ENCODE assay signal across 12 cellular contexts in genomic region chr15:67882487-67883227, GRCh38. TPM values are rescaled to one million over a fixed set of nuclear protein-coding genes. Genes with fewer than 3 reads are reported as not detected.
DNase-seq lines count a peak whose midpoint lies in the region; ATAC-seq and TF ChIP-seq lines count a peak whose summit lies in the region.
"Had no signal": no experiment of that assay in that cellular context is flagged by ENCODE, and none has a peak within 500 bp of the region (broad histone marks: within the 10 kb centered on the region; RNA-seq: fewer than 3 reads in every experiment).

No MANE protein-coding gene starts in this region.

- H3K4me1 ChIP-seq in RWPE2 (ENCODE audit: insufficient read depth, poor library complexity, severe bottlenecking) (peaks cover 16% of the 10 kb centered on the region), gastroesophageal sphincter (peaks cover 0 to 44% (median 2%) of the 10 kb centered on the region in 3 donors), endodermal cell (ENCODE audit: control insufficient read depth, insufficient read depth, low read length) (no peaks in the 10 kb centered on the region)

- H3K27ac ChIP-seq in RWPE2 (ENCODE audit: poor library complexity, severe bottlenecking) (peak overlapping the region; percentile 66), gastroesophageal sphincter (peak overlapping the region; percentile 27 to 89 (median 72)), endodermal cell (ENCODE audit: low read depth, low read length) (no peak overlapping the region)
- H3K27ac ChIP-seq: epithelial cell of prostate had no signal

- WGBS in gastroesophageal sphincter (ENCODE audit: low coverage in 1 of 2), 2 donors = 68 to 71% methylated on average over 6 to 8 of the region's 8 CpGs
- WGBS in endodermal cell (ENCODE audit: insufficient coverage in 1 of 2, insufficient read length in 1 of 2), 2 experiments = 91 to 98% methylated on average over 6 to 7 of the region's 8 CpGs

- H3K27me3 Mint-ChIP-seq in activated T-cell treated with anti-CD3 and anti-CD28 coated beads, Interleukin-2, amount 50 U/mL, for 4 hours (ENCODE audit: low read depth) = peaks cover 7% of the 10 kb centered on the region
- no peaks in the 10 kb centered on the region for H3K27me3 Mint-ChIP-seq in type B pancreatic cell
- peaks cover 14% of the 10 kb centered on the region for H3K27me3 Mint-ChIP-seq in endodermal cell (ENCODE audit: insufficient read depth)

- no peak overlapping the region for H3K9ac ChIP-seq in endodermal cell (ENCODE audit: extremely low read depth, low read length, poor library complexity, severe bottlenecking)

- peak overlapping the region; percentile 30 for H3K4me3 Mint-ChIP-seq in activated T-cell treated with anti-CD3 and anti-CD28 coated beads, Interleukin-2, amount 50 U/mL, for 4 hours
- H3K4me3 Mint-ChIP-seq in type B pancreatic cell = peak overlapping the region; percentile 35
- H3K4me3 Mint-ChIP-seq in endodermal cell = no peak overlapping the region
- H3K4me3 Mint-ChIP-seq: activated T-cell treated with anti-CD3 and anti-CD28 coated beads, Interleukin-2, amount 50 U/mL, for 24 hours; memory B cell had no signal

- no peak for DNase-seq in activated T-cell treated with anti-CD3 and anti-CD28 coated beads, Interleukin-2, amount 50 U/mL, for 4 hours
- no peak for DNase-seq in activated T-cell treated with anti-CD3 and anti-CD28 coated beads, Interleukin-2, amount 50 U/mL, for 48 hours
- DNase-seq in RWPE2 (ENCODE audit: low spot score) (no peak), type B pancreatic cell (ENCODE audit: extremely low spot score, unreplicated experiment) (no peak), endodermal cell (no peak), cerebellar cortex (ENCODE audit: low spot score) (no peak)
- DNase-seq: activated T-cell treated with anti-CD3 and anti-CD28 coated beads, Interleukin-2, amount 50 U/mL, for 24 hours; stimulated activated CD4-positive, alpha-beta T cell treated with anti-CD3 and anti-CD28 coated beads, Interleukin-2, amount 100 ng/mL, for 48 hours had no signal

- H3K36me3 Mint-ChIP-seq in activated T-cell treated with anti-CD3 and anti-CD28 coated beads, Interleukin-2, amount 50 U/mL, for 4 hours (ENCODE audit: insufficient read depth) = no peaks in the 10 kb centered on the region
- H3K36me3 Mint-ChIP-seq in type B pancreatic cell (no peaks in the 10 kb centered on the region), endodermal cell (ENCODE audit: low read depth) (no peaks in the 10 kb centered on the region)
- H3K36me3 Mint-ChIP-seq: memory B cell had no signal

- H3K9me3 Mint-ChIP-seq in activated T-cell treated with anti-CD3 and anti-CD28 coated beads, Interleukin-2, amount 50 U/mL, for 4 hours = no peaks in the 10 kb centered on the region
- H3K9me3 Mint-ChIP-seq in type B pancreatic cell = no peaks in the 10 kb centered on the region
- H3K9me3 Mint-ChIP-seq in endodermal cell = no peaks in the 10 kb centered on the region
- H3K9me3 Mint-ChIP-seq: activated T-cell treated with anti-CD3 and anti-CD28 coated beads, Interleukin-2, amount 50 U/mL, for 24 hours; memory B cell had no signal

- H3K27me3 ChIP-seq in RWPE2 (ENCODE audit: insufficient read depth, poor library complexity, severe bottlenecking) = no peaks in the 10 kb centered on the region
- no peaks in the 10 kb centered on the region for H3K27me3 ChIP-seq in gastroesophageal sphincter
- peaks cover 11% of the 10 kb centered on the region for H3K27me3 ChIP-seq in endodermal cell (ENCODE audit: control insufficient read depth, insufficient read depth, low read length, poor library complexity, severe bottlenecking)

- H3K36me3 ChIP-seq in RWPE2 (ENCODE audit: low read depth) = no peaks in the 10 kb centered on the region
- no peaks in the 10 kb centered on the region for H3K36me3 ChIP-seq in gastroesophageal sphincter
- no peaks in the 10 kb centered on the region for H3K36me3 ChIP-seq in endodermal cell (ENCODE audit: control insufficient read depth, insufficient read depth, low read length)

- peaks cover 13% of the 10 kb centered on the region for H3K4me1 Mint-ChIP-seq in activated T-cell treated with anti-CD3 and anti-CD28 coated beads, Interleukin-2, amount 50 U/mL, for 4 hours (ENCODE audit: low read depth)
- peaks cover 34% of the 10 kb centered on the region for H3K4me1 Mint-ChIP-seq in type B pancreatic cell (ENCODE audit: unreplicated experiment)
- H3K4me1 Mint-ChIP-seq in endodermal cell = peaks cover 7% of the 10 kb centered on the region

- no peak for ATAC-seq in activated T-cell treated with anti-CD3 and anti-CD28 coated beads, Interleukin-2, amount 50 U/mL, for 4 hours
- ATAC-seq in RWPE2 (ENCODE audit: low read depth) = no peak
- no peak for ATAC-seq in gastroesophageal sphincter
- no peak for ATAC-seq in GM18519 (IDR thresholded peaks at IDR 0.05; ENCODE audit: low FRiP score, unreplicated experiment)

- no peak for TF ChIP-seq EP300 in gastroesophageal sphincter (IDR thresholded peaks at IDR 0.05)

- TF ChIP-seq CTCF in RWPE2 (IDR thresholded peaks at IDR 0.05; ENCODE audit: poor library complexity, severe bottlenecking) (no peak), gastroesophageal sphincter (IDR thresholded peaks at IDR 0.05) (no peak), type B pancreatic cell (conservative IDR thresholded peaks at IDR 0.05) (no peak), endodermal cell (conservative IDR thresholded peaks at IDR 0.05) (no peak)

- H3K27ac Mint-ChIP-seq in type B pancreatic cell (peak overlapping the region; percentile 91), endodermal cell (no peak overlapping the region)
- H3K27ac Mint-ChIP-seq: activated T-cell treated with anti-CD3 and anti-CD28 coated beads, Interleukin-2, amount 50 U/mL, for 24 hours; memory B cell had no signal

- no peaks in the 10 kb centered on the region for H3K9me3 ChIP-seq in RWPE2 (ENCODE audit: severe bottlenecking)
- H3K9me3 ChIP-seq in gastroesophageal sphincter = no peaks in the 10 kb centered on the region
- no peaks in the 10 kb centered on the region for H3K9me3 ChIP-seq in endodermal cell (ENCODE audit: control insufficient read depth, low read length)

- no peak overlapping the region for H3K4me3 ChIP-seq in RWPE2 (ENCODE audit: severe bottlenecking)
- no peak overlapping the region for H3K4me3 ChIP-seq in gastroesophageal sphincter
- no peak overlapping the region for H3K4me3 ChIP-seq in endodermal cell (ENCODE audit: low read length)

- no peak for TF ChIP-seq POLR2A in gastroesophageal sphincter (IDR thresholded peaks at IDR 0.05)

RNA-seq across cellular contexts. Expression of gene RNU6-1, which starts 42.8 kb away (rescaled TPM):
- not detected for total RNA-seq in activated T-cell treated with anti-CD3 and anti-CD28 coated beads, Interleukin-2, amount 50 U/mL, for 4 hours
- total RNA-seq in gastroesophageal sphincter (not detected), type B pancreatic cell (ENCODE audit: low replicate concordance) (not detected in 2 replicates), endodermal cell (not detected)
- under 0.01 TPM for polyA plus RNA-seq in endodermal cell (2013, experiment 1 of 2)
- under 0.01 TPM for polyA plus RNA-seq in endodermal cell (2013, experiment 2 of 2)

RNA-seq across cellular contexts. Expression of gene SKOR1, which starts 57.3 kb away (rescaled TPM):
- under 1 TPM; 0.15 to 0.34 (median 0.33) TPM for total RNA-seq in activated T-cell treated with anti-CD3 and anti-CD28 coated beads, Interleukin-2, amount 50 U/mL, for 4 hours
- total RNA-seq in gastroesophageal sphincter (1 to 10 TPM in 2 of 4 donors, under 1 TPM in 2; 0.46 to 2.2 (median 0.87) TPM), type B pancreatic cell (ENCODE audit: low replicate concordance) (0.29 and 0.65 TPM in 2 replicates), endodermal cell (under 1 TPM; 0.37 to 0.51 TPM)
- polyA plus RNA-seq in endodermal cell (2013, experiment 1 of 2) = 2.0 TPM
- 1.7 TPM for polyA plus RNA-seq in endodermal cell (2013, experiment 2 of 2)
